ENCODE assay signal across 23 cellular contexts in genomic region chr2:205556841-205557539, GRCh38.
A peak's percentile ranks its signal among the peaks of the same experiment; 100 is the strongest.
DNase-seq lines count a peak whose midpoint lies in the region; ATAC-seq, FAIRE-seq and TF ChIP-seq lines count a peak whose summit lies in the region.
"Had no signal": no experiment of that assay in that cellular context is flagged by ENCODE, and none has a peak within 500 bp of the region (broad histone marks: within the 10 kb centered on the region; RNA-seq: fewer than 3 reads in every experiment).

No MANE protein-coding gene starts in this region.

- H3K36me3 Mint-ChIP-seq in neural crest cell (ENCODE audit: low read depth): peaks cover 4% of the 10 kb centered on the region
- H3K36me3 Mint-ChIP-seq: activated naive CD4-positive, alpha-beta T cell treated with anti-CD3 and anti-CD28 coated beads, Interleukin-2, amount 50 U/mL, for 72 hours; CD4-positive, CD25-positive, alpha-beta regulatory T cell; stimulated activated naive B cell treated with anti-CD40 and anti-IgM and Interleukin-4, amounts not matched to agents 10 μg/mL and 1 μg/mL and 100 μg/mL, for 72 hours had no signal

- POLR2A ChIA-PET in HEK293T (lab: Yijun Ruan, JAX): no interaction called here

- H3K27ac Mint-ChIP-seq in neural crest cell (ENCODE audit: unreplicated experiment): no peak overlapping the region
- H3K27ac Mint-ChIP-seq: activated naive CD4-positive, alpha-beta T cell treated with anti-CD3 and anti-CD28 coated beads, Interleukin-2, amount 50 U/mL, for 72 hours; naive thymus-derived CD8-positive, alpha-beta T cell; stimulated activated naive B cell treated with anti-CD40 and anti-IgM and Interleukin-4, amounts not matched to agents 10 μg/mL and 1 μg/mL and 100 μg/mL, for 72 hours; T-helper 2 cell treated with Interferon-gamma antibody and Interleukin-4, amounts not matched to agents 5 μg/mL and 100 μg/mL, for 36 hours had no signal

- DNase-seq in ELF-1 (ENCODE audit: low read depth, low spot score) (peak; percentile 66), HEK293T (ENCODE audit: extremely low spot score) (peak; percentile 10), bronchial epithelial cell (ENCODE audit: low read depth) (no peak), neural crest cell (ENCODE audit: low read depth, low spot score) (no peak), HuH-7 (ENCODE audit: low spot score) (no peak), SW 1271 (lab: John Stamatoyannopoulos, UW) (no peak)
- DNase-seq: activated CD8-positive, alpha-beta memory T cell treated with anti-CD3 and anti-CD28 coated beads, Interleukin-2, amount 50 U/mL, for 4 hours; aorta; caudate nucleus; CD4-positive, CD25-positive, alpha-beta regulatory T cell; left colon; midbrain; naive thymus-derived CD8-positive, alpha-beta T cell; NCI-H1436 treated with DMSO at 0.1 percent for 48 hours; NCI-H526 treated with DMSO at 0.1 percent for 48 hours; stimulated activated CD4-positive, alpha-beta T cell treated with anti-CD3 and anti-CD28 coated beads, Interleukin-4, amount 100 ng/mL, for 1 hour; stimulated activated naive B cell treated with anti-CD40 and anti-IgM and Interleukin-4, amounts not matched to agents 10 μg/mL and 1 μg/mL and 100 μg/mL, for 72 hours had no signal

- no peaks in the 10 kb centered on the region for H3K27me3 Mint-ChIP-seq in neural crest cell (ENCODE audit: low read depth)

- CTCF ChIA-PET in HEK293T (lab: Yijun Ruan, JAX): interaction anchor here (0.6 kb wide), 1 partner anchor 28 kb away, joined by 3 read pairs; no protein-coding TSS in a partner anchor

- TF ChIP-seq CTCF in bronchial epithelial cell (IDR thresholded peaks at IDR 0.05; ENCODE audit: insufficient read depth, low read length, severe bottlenecking): no peak
- TF ChIP-seq CTCF in neural crest cell (conservative IDR thresholded peaks at IDR 0.05): peak; percentile 10

- H3K4me1 Mint-ChIP-seq in neural crest cell: peaks cover 17% of the 10 kb centered on the region
- H3K4me1 Mint-ChIP-seq: CD4-positive, CD25-positive, alpha-beta regulatory T cell; stimulated activated naive B cell treated with anti-CD40 and anti-IgM and Interleukin-4, amounts not matched to agents 10 μg/mL and 1 μg/mL and 100 μg/mL, for 72 hours had no signal

- no peaks in the 10 kb centered on the region for H3K27me3 ChIP-seq in bronchial epithelial cell (ENCODE audit: control insufficient read depth, insufficient read depth, low read length)
- H3K27me3 ChIP-seq: suprapubic skin had no signal

- H3K4me3 Mint-ChIP-seq in neural crest cell: no peak overlapping the region
- H3K4me3 Mint-ChIP-seq: CD4-positive, CD25-positive, alpha-beta regulatory T cell; naive thymus-derived CD8-positive, alpha-beta T cell; stimulated activated naive B cell treated with anti-CD40 and anti-IgM and Interleukin-4, amounts not matched to agents 10 μg/mL and 1 μg/mL and 100 μg/mL, for 72 hours; T-helper 2 cell treated with Interferon-gamma antibody and Interleukin-4, amounts not matched to agents 5 μg/mL and 100 μg/mL, for 36 hours had no signal

- FAIRE-seq in bronchial epithelial cell (lab: Jason Lieb, UNC): peak; percentile 50
- FAIRE-seq: D721Med, endometrium had no signal

- ATAC-seq in GM18858 (IDR thresholded peaks at IDR 0.05; ENCODE audit: unreplicated experiment): no peak
- ATAC-seq: activated naive CD4-positive, alpha-beta T cell treated with anti-CD3 and anti-CD28 coated beads, Interleukin-2, amount 50 U/mL, for 72 hours; left colon; naive thymus-derived CD8-positive, alpha-beta T cell; stimulated activated naive B cell treated with anti-CD40 and anti-IgM and Interleukin-4, amounts not matched to agents 10 μg/mL and 1 μg/mL and 100 μg/mL, for 72 hours had no signal

- no peaks in the 10 kb centered on the region for H3K36me3 ChIP-seq in bronchial epithelial cell (ENCODE audit: control insufficient read depth, insufficient read depth, low read length)
- H3K36me3 ChIP-seq: suprapubic skin had no signal

- H3K9me3 Mint-ChIP-seq in neural crest cell: no peaks in the 10 kb centered on the region
- H3K9me3 Mint-ChIP-seq: activated naive CD4-positive, alpha-beta T cell treated with anti-CD3 and anti-CD28 coated beads, Interleukin-2, amount 50 U/mL, for 72 hours; CD4-positive, CD25-positive, alpha-beta regulatory T cell; naive thymus-derived CD8-positive, alpha-beta T cell; stimulated activated naive B cell treated with anti-CD40 and anti-IgM and Interleukin-4, amounts not matched to agents 10 μg/mL and 1 μg/mL and 100 μg/mL, for 72 hours; T-helper 2 cell treated with Interferon-gamma antibody and Interleukin-4, amounts not matched to agents 5 μg/mL and 100 μg/mL, for 36 hours had no signal

- H3K4me3 ChIP-seq in bronchial epithelial cell (ENCODE audit: low read depth, low read length): no peak overlapping the region
- H3K4me3 ChIP-seq: suprapubic skin had no signal

TF ChIP-seq in HEK293T, 16 proteins besides CTCF, POLR2A, EP300 and RAD21:
- TF ChIP-seq L3MBTL2 (conservative IDR thresholded peaks at IDR 0.05) (no peak), TARDBP (IDR thresholded peaks at IDR 0.05) (no peak)

Comparison
In these comparisons a context has a peak if more than half of its experiments do, and no peak if none do; other contexts are left out.
1. DNase-seq: peak in ELF-1 (single experiment) and HEK293T (single experiment); none in bronchial epithelial cell (single experiment), neural crest cell (single experiment), HuH-7 (single experiment) and SW 1271 (0 of 2).